ENCODE assay signal across 12 cellular contexts in the genomic region with DNA sequence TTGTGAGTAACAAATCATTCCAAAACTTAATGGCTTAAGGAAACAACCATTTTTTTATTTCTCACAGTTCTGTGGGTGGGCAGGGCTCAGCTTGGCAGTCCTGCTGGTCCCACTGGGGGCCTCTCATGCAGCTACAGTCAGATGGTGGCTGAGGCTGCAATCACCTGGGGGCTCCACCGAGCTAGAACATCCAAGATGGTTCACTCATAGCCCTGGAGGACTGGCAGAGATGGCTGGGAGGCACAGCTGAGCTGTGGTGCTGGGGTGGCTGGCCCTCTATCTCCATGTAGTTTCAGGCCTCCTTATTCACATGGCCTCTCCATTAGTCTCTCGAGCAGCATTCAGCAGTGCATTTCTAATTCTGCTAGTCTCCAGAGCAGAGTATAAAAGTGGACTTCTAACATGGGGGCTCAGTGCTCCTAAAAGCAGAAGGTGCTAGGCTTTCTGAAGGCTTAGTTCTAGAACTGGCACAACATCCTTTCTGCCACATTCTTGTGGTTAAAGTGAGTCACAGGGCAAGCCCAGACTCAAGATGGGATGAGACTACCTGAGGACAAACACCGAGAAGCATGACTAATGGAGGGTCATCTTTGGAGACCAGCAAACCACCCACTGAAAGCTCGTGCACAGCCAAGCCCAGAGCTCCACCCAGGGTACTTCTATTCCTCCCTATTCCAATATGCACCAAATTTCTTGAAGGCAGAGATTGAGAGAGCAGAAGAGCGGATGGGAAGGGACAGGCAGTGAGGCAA. TPM values are rescaled to one million over a fixed set of nuclear protein-coding genes. Genes with fewer than 3 reads are reported as not detected.
A peak's percentile ranks its signal among the peaks of the same experiment; 100 is the strongest.
DNase-seq lines count a peak whose midpoint lies in the region; ATAC-seq and TF ChIP-seq lines count a peak whose summit lies in the region.
"Had no signal": no experiment of that assay in that cellular context is flagged by ENCODE, and none has a peak within 500 bp of the region (broad histone marks: within the 10 kb centered on the region; RNA-seq: fewer than 3 reads in every experiment).

No MANE protein-coding gene starts in this region.

- H3K36me3 ChIP-seq in brain microvascular endothelial cell (replicated peaks) = no peaks in the 10 kb centered on the region
- H3K36me3 ChIP-seq: left ventricle myocardium inferior had no signal

- H3K27ac ChIP-seq in brain microvascular endothelial cell = no peak overlapping the region
- H3K27ac ChIP-seq: left ventricle myocardium inferior, testis had no signal

- peak; percentile 56 for DNase-seq in brain microvascular endothelial cell
- DNase-seq in non-pigmented ciliary epithelial cell (ENCODE audit: low read depth) = peak; percentile 40
- no peak for DNase-seq in NCI-H2107 treated with DMSO at 0.1 percent for 48 hours (lab: John Stamatoyannopoulos, UW; ENCODE audit: unreplicated experiment)
- no peak for DNase-seq in Right ventricle myocardium superior
- DNase-seq: left ventricle myocardium inferior, NCI-H2107, testis had no signal

- intact Hi-C loops in Right ventricle myocardium superior (cut with DNase I) = no loop called here

- ATAC-seq in GM18517 (IDR thresholded peaks at IDR 0.05; ENCODE audit: unreplicated experiment) (peak; percentile 53), HG03442 (IDR thresholded peaks at IDR 0.05; ENCODE audit: unreplicated experiment) (peak; percentile 77), Right ventricle myocardium superior (ENCODE audit: poor library complexity) (no peak), HG02852 (IDR thresholded peaks at IDR 0.05; ENCODE audit: unreplicated experiment) (no peak)
- ATAC-seq: activated CD4-positive, CD25-positive, alpha-beta regulatory T cell treated with anti-CD3 and anti-CD28 coated beads, Interleukin-2, amount 50 U/mL, for 24 hours had no signal

- in situ Hi-C loops in brain microvascular endothelial cell (cut with HindIII; ENCODE audit: low pct_ligation_motif_present, low sequenced_read_pairs) = no loop called here

- no peak overlapping the region for H3K4me3 ChIP-seq in brain microvascular endothelial cell (ENCODE audit: low read depth, low read length)
- H3K4me3 ChIP-seq: left ventricle myocardium inferior, testis had no signal

- TF ChIP-seq CTCF in brain microvascular endothelial cell (IDR thresholded peaks at IDR 0.05; ENCODE audit: low read depth, low read length, missing control alignments) = no peak

- no peaks in the 10 kb centered on the region for H3K27me3 ChIP-seq in brain microvascular endothelial cell (replicated peaks)
- H3K27me3 ChIP-seq: testis had no signal

RNA-seq across cellular contexts. Expression of a gene that starts 6.3 kb away (rescaled TPM):
- 27.5 TPM for total RNA-seq in Right ventricle myocardium superior
- total RNA-seq: cerebellum, testis had no signal

RNA-seq across cellular contexts. Expression of a gene that starts 29.5 kb away (rescaled TPM):
- 0.54 TPM for total RNA-seq in Right ventricle myocardium superior

Comparison
In these comparisons a context has a peak if more than half of its experiments do, and no peak if none do; other contexts are left out.
1. ATAC-seq: peak in GM18517 (single experiment) and HG03442 (single experiment); none in Right ventricle myocardium superior (single experiment) and HG02852 (single experiment).
2. DNase-seq: peak in brain microvascular endothelial cell (single experiment) and non-pigmented ciliary epithelial cell (single experiment); none in NCI-H2107 treated with DMSO at 0.1 percent for 48 hours (single experiment) and Right ventricle myocardium superior (single experiment).